Comparison of ENCODE assay signal across 18 cellular contexts in genomic region chr14:21317433-21317832, GRCh38. TPM values are rescaled to one million over a fixed set of nuclear protein-coding genes. Genes with fewer than 3 reads are reported as not detected.
DNase-seq lines count a peak whose midpoint lies in the region; ATAC-seq, FAIRE-seq and TF ChIP-seq lines count a peak whose summit lies in the region.
"Had no signal": no experiment of that assay in that cellular context is flagged by ENCODE, and none has a peak within 500 bp of the region (broad histone marks: within the 10 kb centered on the region; RNA-seq: fewer than 3 reads in every experiment).

No MANE protein-coding gene starts in this region.

- H3K79me2 ChIP-seq in GM12878 (ENCODE audit: control insufficient read depth, insufficient read depth, low read length), result no peaks in the 10 kb centered on the region

- ATAC-seq in GM21526 (IDR thresholded peaks at IDR 0.05; ENCODE audit: low FRiP score, unreplicated experiment) (peak; percentile 62), GM12878 (peak; percentile 93), foreskin keratinocyte (no peak), left cardiac atrium (no peak)
- ATAC-seq: activated naive CD4-positive, alpha-beta T cell treated with anti-CD3 and anti-CD28 coated beads, Interleukin-2, amount 50 U/mL, for 72 hours had no signal

- H3K27me3 Mint-ChIP-seq in CD14-positive monocyte (ENCODE audit: low read depth in 3 of 3), result peaks cover 0 to 2% (median 1%) of the 10 kb centered on the region in 3 donors

- H2AFZ ChIP-seq in GM12878 (ENCODE audit: control insufficient read depth, low read depth, low read length), result peak overlapping the region; percentile 28; the same call in 1 of the 2 replicates

- H3K9me3 Mint-ChIP-seq in CD14-positive monocyte, result peaks cover 0 to 3% (median 0%) of the 10 kb centered on the region in 7 donors
- H3K9me3 Mint-ChIP-seq: activated naive CD4-positive, alpha-beta T cell treated with anti-CD3 and anti-CD28 coated beads, Interleukin-2, amount 50 U/mL, for 72 hours had no signal

- no TSS peak for BruUV-seq in GM12878 (replicated peaks; lab: Mats Ljungman, UMichigan)

- RAD21 ChIA-PET in GM12878 (lab: Charles Lee; ENCODE audit: unreplicated experiment), result interaction anchor here (0.8 to 1.1 kb wide), 2 partner anchors 8 to 10 kb away, joined by 3 to 6 read pairs; no protein-coding TSS in a partner anchor

- peaks cover 0 to 4% of the 10 kb centered on the region in 2 donors for H3K36me3 Mint-ChIP-seq in CD14-positive monocyte
- H3K36me3 Mint-ChIP-seq: activated naive CD4-positive, alpha-beta T cell treated with anti-CD3 and anti-CD28 coated beads, Interleukin-2, amount 50 U/mL, for 72 hours had no signal

- H3K27me3 ChIP-seq in GM12878 (replicated peaks in 1 of 2; ENCODE audit: control insufficient read depth in 2 of 2, insufficient read depth in 2 of 2, low read length in 1 of 2) (no peaks in the 10 kb centered on the region), foreskin keratinocyte (peaks cover 20% of the 10 kb centered on the region)
- H3K27me3 ChIP-seq: upper lobe of left lung had no signal

- H3K4me1 ChIP-seq in GM12878 (ENCODE audit: control insufficient read depth, insufficient read depth, low read length) (peaks cover 7% of the 10 kb centered on the region), foreskin keratinocyte (no peaks in the 10 kb centered on the region)

- intact Hi-C loops in CD14-positive monocyte (cut with micrococcal nuclease) (no loop called here), GM12878 (cut with micrococcal nuclease; ENCODE audit: unreplicated experiment) (no loop called here), left cardiac atrium (cut with DNase I) (no loop called here)

- WGBS in GM12878 (ENCODE audit: insufficient coverage, insufficient replicate concordance, low lambda C conversion rate, missing lambda C conversion rate), result 74% methylated on average over 3 of the region's 3 CpGs

- H3K27ac ChIP-seq in GM12878 (ENCODE audit: control insufficient read depth, insufficient read depth), result no peak overlapping the region
- H3K27ac ChIP-seq in foreskin keratinocyte, result no peak overlapping the region
- H3K27ac ChIP-seq: upper lobe of left lung had no signal

- peaks cover 58% of the 10 kb centered on the region for H3K4me1 Mint-ChIP-seq in CD14-positive monocyte

- DNase-seq in CD14-positive monocyte (ENCODE audit: low spot score), result no peak
- peak; percentile 43 for DNase-seq in NAMALWA (ENCODE audit: low spot score)
- no peak for DNase-seq in GM12878 (ENCODE audit: low read depth, low spot score)
- no peak for DNase-seq in activated gamma-delta T cell treated with Interleukin-2 at 50 U/mL for 16 hours
- DNase-seq in foreskin keratinocyte, result no peak
- DNase-seq in NCI-H1436 treated with DMSO at 0.1 percent for 48 hours (lab: John Stamatoyannopoulos, UW), result no peak
- no peak for DNase-seq in left cardiac atrium
- DNase-seq: ACHN, foreskin melanocyte, NCI-H1105 treated with DMSO at 0.1 percent for 48 hours, NCI-H446 treated with DMSO at 0.1 percent for 48 hours, upper lobe of left lung had no signal

- no peak overlapping the region for H3K4me3 Mint-ChIP-seq in CD14-positive monocyte

- in situ Hi-C loops in GM12878 (cut with MboI), result no loop called here

- H3K9me3 ChIP-seq in GM12878 (replicated peaks; ENCODE audit: control insufficient read depth, insufficient read depth, low read length), result no peaks in the 10 kb centered on the region
- H3K9me3 ChIP-seq: upper lobe of left lung had no signal

- peak; percentile 57 for FAIRE-seq in GM12878 (lab: Jason Lieb, UNC)
- FAIRE-seq: bronchial epithelial cell, D721Med, H54, islet of Langerhans had no signal

- peak overlapping the region; percentile 75 to 92 (median 89) for H3K27ac Mint-ChIP-seq in CD14-positive monocyte
- H3K27ac Mint-ChIP-seq: activated naive CD4-positive, alpha-beta T cell treated with anti-CD3 and anti-CD28 coated beads, Interleukin-2, amount 50 U/mL, for 72 hours had no signal

- TF ChIP-seq POLR2A in GM12878 (IDR thresholded peaks at IDR 0.05; ENCODE audit: low read depth, low read length), result no peak

- no peak for TF ChIP-seq EP300 in GM12878 (IDR thresholded peaks at IDR 0.05; ENCODE audit: borderline replicate concordance in 1 of 2, control insufficient read depth in 1 of 2, low read depth in 2 of 2, low read length in 2 of 2)

- TF ChIP-seq CTCF in CD14-positive monocyte (IDR thresholded peaks at IDR 0.05), result no peak
- TF ChIP-seq CTCF in GM12878 (IDR thresholded peaks at IDR 0.05 in 2 of 3, conservative IDR thresholded peaks at IDR 0.05 in 1 of 3; ENCODE audit: control insufficient read depth in 2 of 3, extremely low read depth in 1 of 3, insufficient read depth in 1 of 3, low read depth in 3 of 3, low read length in 3 of 3), result no peak
- TF ChIP-seq CTCF in foreskin keratinocyte (conservative IDR thresholded peaks at IDR 0.05), result no peak

- no peak overlapping the region for H3K9ac ChIP-seq in GM12878 (ENCODE audit: control insufficient read depth, insufficient read depth, low read length)

- no peak for TF ChIP-seq RAD21 in GM12878 (IDR thresholded peaks at IDR 0.05; ENCODE audit: insufficient read depth, low read depth, low read length)

- H4K20me1 ChIP-seq in GM12878 (ENCODE audit: control insufficient read depth, insufficient read depth), result no peaks in the 10 kb centered on the region

- H3K4me2 ChIP-seq in GM12878 (ENCODE audit: control insufficient read depth, insufficient read depth), result no peak overlapping the region

- SMC1A ChIA-PET in GM12878 (lab: Charles Lee; ENCODE audit: uncharacterized antibody, unreplicated experiment), result interaction anchor here (0.8 to 0.9 kb wide), 2 partner anchors 8 to 35 kb away, joined by 3 to 5 read pairs; no protein-coding TSS in a partner anchor

- H3K36me3 ChIP-seq in GM12878 (ENCODE audit: control insufficient read depth in 2 of 2, insufficient read depth in 2 of 2, low read length in 1 of 2), result no peaks in the 10 kb centered on the region
- H3K36me3 ChIP-seq: upper lobe of left lung had no signal

- H3K4me3 ChIP-seq in GM12878, result no peak overlapping the region
- H3K4me3 ChIP-seq: upper lobe of left lung had no signal

- POLR2A ChIA-PET in GM12878 (lab: Charles Lee), result no interaction called here

- CTCF ChIA-PET in GM12878 (lab: Yijun Ruan, JAX), result interaction anchor here (0.6 kb wide), 2 partner anchors 10 to 1627 kb away, joined by 3 to 7 read pairs; no protein-coding TSS in a partner anchor

TF ChIP-seq in GM12878, 131 proteins besides CTCF, POLR2A, EP300 and RAD21 (continues in another document):
- no peak for TF ChIP-seq GABPA (IDR thresholded peaks at IDR 0.05; ENCODE audit: low read depth)
- TF ChIP-seq IKZF1 (conservative IDR thresholded peaks at IDR 0.05), result peak; percentile 26; the same call in 1 of the 2 replicates

RNA-seq across cellular contexts. Expression of gene RPGRIP1, which starts 37.5 kb away (rescaled TPM):
- polyA plus RNA-seq in CD14-positive monocyte (1 to 10 TPM; 4.7 to 7.4 TPM), GM12878 (2011; rRNA removed) (0.13 and 0.30 TPM in 2 replicates), GM12878 (2014; fragmentation: Illumina TruSeq; extraction: Trizol) (0.14 and 0.34 TPM in 2 replicates), GM12878 (2014; fragmentation: Nextera tagmentation; extraction: Ambion mirVana) (under 1 TPM; 0.07 to 0.16 TPM), GM12878 (2014; rRNA removed) (0.10 and 0.11 TPM in 2 replicates), GM12878 (2016; fragmentation: Nextera tagmentation; extraction: Ambion mirVana) (under 1 TPM in 1 of 2 experiments, not detected in 1; 0.07 TPM), foreskin keratinocyte (not detected in 2 replicates)
- not detected in 2 replicates for total RNA-seq in GM12878 (2013; cell fraction: nucleolus; rRNA removed)
- total RNA-seq in GM12878 (2014; rRNA removed) (0.27 and 1.1 TPM in 2 replicates), GM12878 (2014; rRNA removed; fragmentation: Illumina TruSeq; extraction: Trizol) (0.18 and 0.72 TPM in 2 replicates), GM12878 (2021) (0.44 TPM in 1 of 2 replicates, not detected in the other), foreskin keratinocyte (not detected in 2 replicates), left cardiac atrium (under 1 TPM; 0.26 to 0.38 TPM)
- not detected for polyA plus RNA-seq in GM12878 (2011; ENCODE audit: low read depth)
- polyA plus RNA-seq in GM12878 (2011; cell fraction: cytosol; rRNA removed), result 0.13 TPM in 1 of 2 replicates, not detected in the other
- 0.15 and 0.40 TPM in 2 replicates for polyA plus RNA-seq in GM12878 (2011; cell fraction: nucleus; rRNA removed)
- 0.08 and 0.14 TPM in 2 replicates for polyA plus RNA-seq in GM12878 (2012)
- 0.80 TPM in 1 of 2 replicates, not detected in the other for polyA minus RNA-seq in GM12878 (2011; rRNA and poly(A)+ RNA removed)
- not detected in 2 replicates for polyA minus RNA-seq in GM12878 (2011; cell fraction: cytosol; rRNA and poly(A)+ RNA removed)
- 0.19 TPM in 1 of 2 replicates, not detected in the other for polyA minus RNA-seq in GM12878 (2011; cell fraction: nucleus; rRNA and poly(A)+ RNA removed)
- total RNA-seq: activated naive CD4-positive, alpha-beta T cell treated with anti-CD3 and anti-CD28 coated beads, Interleukin-2, amount 50 U/mL, for 72 hours; bronchial epithelial cell had no signal

RNA-seq across cellular contexts. Expression of gene HNRNPC, which starts 48.2 kb away (rescaled TPM):
- 100 to 1,000 TPM; 580 to 609 TPM for polyA plus RNA-seq in CD14-positive monocyte
- 614 and 625 TPM in 2 replicates for total RNA-seq in GM12878 (2013; cell fraction: nucleolus; rRNA removed)
- 911 and 918 TPM in 2 replicates for total RNA-seq in GM12878 (2014; rRNA removed)
- 1,200 and 1,219 TPM in 2 replicates for total RNA-seq in GM12878 (2014; rRNA removed; fragmentation: Illumina TruSeq; extraction: Trizol)
- 766 and 773 TPM in 2 replicates for total RNA-seq in GM12878 (2021)
- polyA plus RNA-seq in GM12878 (2011; ENCODE audit: low read depth), result 683 TPM
- 1,305 and 1,562 TPM in 2 replicates for polyA plus RNA-seq in GM12878 (2011; rRNA removed)
- 561 and 849 TPM in 2 replicates for polyA plus RNA-seq in GM12878 (2011; cell fraction: cytosol; rRNA removed)
- polyA plus RNA-seq in GM12878 (2011; cell fraction: nucleus; rRNA removed), result 413 and 577 TPM in 2 replicates
- 661 and 837 TPM in 2 replicates for polyA plus RNA-seq in GM12878 (2012)
- 1,492 and 1,839 TPM in 2 replicates for polyA plus RNA-seq in GM12878 (2014; fragmentation: Illumina TruSeq; extraction: Trizol)
- 1,000 to 10,000 TPM in 1 of 2 experiments, 100 to 1,000 TPM in 1; 679 to 1,422 TPM for polyA plus RNA-seq in GM12878 (2014; fragmentation: Nextera tagmentation; extraction: Ambion mirVana)
- 866 and 889 TPM in 2 replicates for polyA plus RNA-seq in GM12878 (2014; rRNA removed)
- 1,000 to 10,000 TPM; 1,325 to 1,341 TPM for polyA plus RNA-seq in GM12878 (2016; fragmentation: Nextera tagmentation; extraction: Ambion mirVana)
- polyA minus RNA-seq in GM12878 (2011; rRNA and poly(A)+ RNA removed), result 736 and 779 TPM in 2 replicates
- 204 and 236 TPM in 2 replicates for polyA minus RNA-seq in GM12878 (2011; cell fraction: cytosol; rRNA and poly(A)+ RNA removed)
- polyA minus RNA-seq in GM12878 (2011; cell fraction: nucleus; rRNA and poly(A)+ RNA removed), result 243 and 440 TPM in 2 replicates
- 736 and 756 TPM in 2 replicates for total RNA-seq in foreskin keratinocyte
- 620 and 720 TPM in 2 replicates for polyA plus RNA-seq in foreskin keratinocyte
- total RNA-seq in left cardiac atrium, result 100 to 1,000 TPM; 254 TPM

Comparison
In these comparisons a context has a peak if more than half of its experiments do, and no peak if none do; other contexts are left out.
1. ATAC-seq: peak in GM21526 (single experiment) and GM12878 (single experiment); none in foreskin keratinocyte (single experiment) and left cardiac atrium (0 of 2).